In genomic region chr12:125968413-125968812, GRCh38 we compare ENCODE assay signal across 34 cellular contexts.
"Had no signal": no experiment of that assay in that cellular context is flagged by ENCODE, and none has a peak within 500 bp of the region (broad histone marks: within the 10 kb centered on the region; RNA-seq: fewer than 3 reads in every experiment).

No MANE protein-coding gene starts in this region.

- H3K4me3 ChIP-seq: MG63 had no signal

- H3K36me3 ChIP-seq: MG63 had no signal

- H3K9me3 ChIP-seq: MG63 had no signal

- DNase-seq: Karpas-422, Kasumi-1, MG63, MM.1S, MV-4-11, NCI-H1048, NCI-H1092, NCI-H1092 treated with DMSO at 0.1 percent for 48 hours, NCI-H1105, NCI-H1105 treated with DMSO at 0.1 percent for 48 hours, NCI-H1417, NCI-H1417 treated with DMSO at 0.1 percent for 48 hours, NCI-H1436, NCI-H1436 treated with DMSO at 0.1 percent for 48 hours, NCI-H146, NCI-H1694, NCI-H1694 treated with DMSO at 0.1 percent for 48 hours, NCI-H187, NCI-H187 treated with DMSO at 0.1 percent for 48 hours, NCI-H1930, NCI-H2029, NCI-H2029 treated with DMSO at 0.1 percent for 48 hours, NCI-H2081, NCI-H2081 treated with DMSO at 0.1 percent for 48 hours, NCI-H2107, NCI-H2171, NCI-H2171 treated with DMSO at 0.1 percent for 48 hours, NCI-H2227 treated with DMSO at 0.1 percent for 48 hours, NCI-H226, NCI-H345, NCI-H446, NCI-H446 treated with DMSO at 0.1 percent for 48 hours, NCI-H510A, NCI-H510A treated with DMSO at 0.1 percent for 48 hours had no signal

- H3K27me3 ChIP-seq: MG63 had no signal
